In the genomic region with DNA sequence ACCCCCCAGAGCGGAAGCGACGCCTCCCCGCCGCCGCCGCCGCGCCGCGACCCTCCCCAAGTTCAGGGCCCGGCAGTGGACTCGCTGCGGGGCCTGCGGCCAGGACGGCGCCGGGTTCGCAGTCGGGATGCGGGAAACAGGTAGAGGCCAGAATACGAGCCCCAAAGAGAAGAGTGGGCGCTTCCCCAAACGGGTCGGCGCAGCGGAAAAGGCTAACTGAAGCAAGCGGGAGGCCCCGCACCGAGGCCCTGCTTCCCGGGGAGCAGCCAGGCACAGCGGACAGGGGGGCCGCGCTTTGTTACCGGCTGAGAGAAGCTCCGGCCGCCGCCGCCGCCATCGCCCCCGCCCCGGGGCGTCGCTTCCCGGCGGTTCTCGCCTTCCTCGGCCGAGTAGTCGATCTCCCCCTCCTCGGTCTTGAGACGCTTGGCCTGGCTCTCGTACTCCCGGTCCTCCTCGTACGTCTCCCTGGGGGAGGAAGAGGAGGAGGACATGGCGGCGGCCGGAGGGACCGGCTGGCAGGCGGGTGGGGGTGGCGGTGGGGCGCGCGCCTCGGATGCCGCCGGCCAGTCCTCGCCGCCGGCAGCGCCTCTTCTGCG, we compare ENCODE assay signal across 8 cellular contexts. TPM values are rescaled to one million over a fixed set of nuclear protein-coding genes. Genes with fewer than 3 reads are reported as not detected.
DNase-seq lines count a peak whose midpoint lies in the region; ATAC-seq and FAIRE-seq lines count a peak whose summit lies in the region.

No MANE protein-coding gene starts in this region.

- intact Hi-C loops in left ventricle myocardium superior (cut with micrococcal nuclease): loop anchor here (10.0 kb wide), 1 partner anchor 123 kb away; no protein-coding TSS in a partner anchor

- no peaks in the 10 kb centered on the region for H3K27me3 ChIP-seq in adipocyte (replicated peaks; ENCODE audit: control insufficient read depth, insufficient read depth, low read length)
- H3K27me3 ChIP-seq in rectal smooth muscle tissue (ENCODE audit: control insufficient read depth, insufficient read depth, low read length): no peaks in the 10 kb centered on the region

- DNase-seq in RPMI8226 (peak; percentile 48), adipocyte (ENCODE audit: low read depth) (peak; percentile 61), left ventricle myocardium superior (peak; percentile 58), T1000 (lab: John Stamatoyannopoulos, UW) (no peak), HTR-8/SVneo (ENCODE audit: insufficient read length, low spot score) (no peak)

- H3K9ac ChIP-seq in adipocyte (ENCODE audit: low read length): peak overlapping the region; percentile 94
- peak overlapping the region; percentile 66 for H3K9ac ChIP-seq in rectal smooth muscle tissue (ENCODE audit: low read length)

- no peak for FAIRE-seq in HTR-8/SVneo (lab: Jason Lieb, UNC)

- H3K36me3 ChIP-seq in adipocyte (ENCODE audit: control insufficient read depth, insufficient read depth, low read length, severe bottlenecking) (no peaks in the 10 kb centered on the region), rectal smooth muscle tissue (ENCODE audit: control insufficient read depth, insufficient read depth, low read length) (no peaks in the 10 kb centered on the region)

- ATAC-seq in GM18498 (IDR thresholded peaks at IDR 0.05; ENCODE audit: unreplicated experiment) (peak; percentile 18), HG02798 (IDR thresholded peaks at IDR 0.05; ENCODE audit: poor library complexity, unreplicated experiment) (peak; percentile 10), left ventricle myocardium superior (peak; percentile 7)

- H3K4me3 ChIP-seq in adipocyte (ENCODE audit: low read length): peak overlapping the region; percentile 94
- peak overlapping the region; percentile 87 for H3K4me3 ChIP-seq in rectal smooth muscle tissue (ENCODE audit: low read length)

- H3K9me3 ChIP-seq in adipocyte (ENCODE audit: control insufficient read depth, low read length): no peaks in the 10 kb centered on the region

- peaks cover 35% of the 10 kb centered on the region for H3K4me1 ChIP-seq in adipocyte (ENCODE audit: control insufficient read depth, insufficient read depth, low read length)
- peaks cover 22% of the 10 kb centered on the region for H3K4me1 ChIP-seq in rectal smooth muscle tissue (ENCODE audit: control insufficient read depth, insufficient read depth, low read length)

- peak overlapping the region; percentile 99 for H3K27ac ChIP-seq in rectal smooth muscle tissue (ENCODE audit: low read depth, low read length)

RNA-seq across cellular contexts. Expression of gene HNRNPLL, which starts 0.5 kb away (rescaled TPM):
- total RNA-seq in left ventricle myocardium superior: 27.0 TPM

Comparison
In these comparisons a context has a peak if more than half of its experiments do, and no peak if none do; other contexts are left out.
1. DNase-seq: peak in RPMI8226 (single experiment), adipocyte (single experiment) and left ventricle myocardium superior (single experiment); none in T1000 (single experiment) and HTR-8/SVneo (single experiment).
2. Peak in every context shown above with its lines, with median percentiles within 50 percentile points of each other: ATAC-seq.